Comparison of ENCODE assay signal across 1 cellular context in the genomic region with DNA sequence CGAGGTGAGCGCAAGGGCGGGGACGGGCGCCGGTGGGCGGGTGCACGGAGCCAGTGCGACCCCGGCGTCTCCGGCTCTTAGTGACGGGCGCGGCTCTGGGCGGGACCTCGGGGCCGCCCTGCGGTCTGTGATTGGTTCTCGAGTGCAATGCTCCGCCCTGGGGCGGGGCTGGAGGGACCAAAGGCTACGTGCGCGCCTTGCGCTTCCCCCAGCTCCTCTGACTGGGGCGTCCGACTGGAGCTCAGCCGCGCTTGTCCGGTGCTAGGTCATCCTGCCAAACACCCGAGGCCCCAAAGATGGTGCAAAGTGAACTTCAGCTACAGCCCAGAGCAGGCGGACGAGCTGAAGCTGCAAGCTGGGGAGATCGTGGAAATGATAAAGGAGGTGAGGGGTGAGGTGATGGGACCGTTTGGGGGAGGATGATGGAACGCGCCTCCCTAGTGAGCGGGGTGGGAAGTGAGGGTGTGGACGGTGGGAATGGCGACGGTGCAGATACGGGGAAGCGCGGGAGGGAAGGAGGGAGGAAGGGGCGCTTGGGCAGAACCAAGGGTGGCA.
A peak's percentile ranks its signal among the peaks of the same experiment; 100 is the strongest.
TF ChIP-seq lines count a peak whose summit lies in the region.

No MANE protein-coding gene starts in this region.

TF ChIP-seq in HCT116, 20 proteins besides CTCF, POLR2A, EP300 and RAD21:
- TF ChIP-seq, protein P1, sequence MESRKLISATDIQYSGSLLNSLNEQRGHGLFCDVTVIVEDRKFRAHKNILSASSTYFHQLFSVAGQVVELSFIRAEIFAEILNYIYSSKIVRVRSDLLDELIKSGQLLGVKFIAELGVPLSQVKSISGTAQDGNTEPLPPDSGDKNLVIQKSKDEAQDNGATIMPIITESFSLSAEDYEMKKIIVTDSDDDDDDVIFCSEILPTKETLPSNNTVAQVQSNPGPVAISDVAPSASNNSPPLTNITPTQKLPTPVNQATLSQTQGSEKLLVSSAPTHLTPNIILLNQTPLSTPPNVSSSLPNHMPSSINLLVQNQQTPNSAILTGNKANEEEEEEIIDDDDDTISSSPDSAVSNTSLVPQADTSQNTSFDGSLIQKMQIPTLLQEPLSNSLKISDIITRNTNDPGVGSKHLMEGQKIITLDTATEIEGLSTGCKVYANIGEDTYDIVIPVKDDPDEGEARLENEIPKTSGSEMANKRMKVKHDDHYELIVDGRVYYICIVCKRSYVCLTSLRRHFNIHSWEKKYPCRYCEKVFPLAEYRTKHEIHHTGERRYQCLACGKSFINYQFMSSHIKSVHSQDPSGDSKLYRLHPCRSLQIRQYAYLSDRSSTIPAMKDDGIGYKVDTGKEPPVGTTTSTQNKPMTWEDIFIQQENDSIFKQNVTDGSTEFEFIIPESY (IDR thresholded peaks at IDR 0.05; ENCODE audit: extremely low read depth, insufficient replicate concordance, low read length), result no peak
- TF ChIP-seq TCF7L2 (IDR thresholded peaks at IDR 0.05; ENCODE audit: borderline replicate concordance, extremely low read depth, insufficient read depth, insufficient read length) (peak; percentile 39), POLR2AphosphoS5 (IDR thresholded peaks at IDR 0.05; ENCODE audit: low read depth, low read length) (peak; percentile 95)
- TF ChIP-seq, protein P2, sequence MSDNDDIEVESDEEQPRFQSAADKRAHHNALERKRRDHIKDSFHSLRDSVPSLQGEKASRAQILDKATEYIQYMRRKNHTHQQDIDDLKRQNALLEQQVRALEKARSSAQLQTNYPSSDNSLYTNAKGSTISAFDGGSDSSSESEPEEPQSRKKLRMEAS (IDR thresholded peaks at IDR 0.05), result 0 out of 2 replicates have a peak, but pooled peaks have one; percentile 5
